In the genomic region with DNA sequence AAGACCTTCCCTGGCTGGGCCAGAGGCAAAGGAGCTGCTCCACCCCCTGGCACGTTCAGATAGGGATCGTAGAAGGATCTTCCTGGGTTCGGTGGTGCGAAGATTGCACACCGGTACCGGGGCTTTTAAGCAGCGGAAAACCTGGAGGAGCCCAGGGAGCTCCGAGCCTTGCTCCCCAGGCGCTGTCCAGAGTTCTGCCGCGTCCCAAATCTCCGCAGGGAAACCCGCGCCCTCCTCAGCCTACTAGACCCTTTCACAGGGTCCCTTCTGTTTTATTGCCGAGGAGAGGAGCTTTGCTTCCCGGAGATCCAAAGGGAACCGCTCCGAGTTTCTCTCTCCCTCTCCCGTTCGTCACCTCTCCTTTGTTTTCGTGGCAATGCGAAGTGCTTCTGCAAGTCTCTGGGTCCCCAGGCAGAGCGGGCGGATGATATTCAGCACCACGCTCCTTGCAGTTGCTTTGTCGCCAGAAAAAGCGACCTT, we compare ENCODE assay signal across 1 cellular context.
TF ChIP-seq lines count a peak whose summit lies in the region.

No MANE protein-coding gene starts in this region.

TF ChIP-seq in liver, 16 proteins besides CTCF, POLR2A, EP300 and RAD21 (continued from another document):
- TF ChIP-seq, protein P1, sequence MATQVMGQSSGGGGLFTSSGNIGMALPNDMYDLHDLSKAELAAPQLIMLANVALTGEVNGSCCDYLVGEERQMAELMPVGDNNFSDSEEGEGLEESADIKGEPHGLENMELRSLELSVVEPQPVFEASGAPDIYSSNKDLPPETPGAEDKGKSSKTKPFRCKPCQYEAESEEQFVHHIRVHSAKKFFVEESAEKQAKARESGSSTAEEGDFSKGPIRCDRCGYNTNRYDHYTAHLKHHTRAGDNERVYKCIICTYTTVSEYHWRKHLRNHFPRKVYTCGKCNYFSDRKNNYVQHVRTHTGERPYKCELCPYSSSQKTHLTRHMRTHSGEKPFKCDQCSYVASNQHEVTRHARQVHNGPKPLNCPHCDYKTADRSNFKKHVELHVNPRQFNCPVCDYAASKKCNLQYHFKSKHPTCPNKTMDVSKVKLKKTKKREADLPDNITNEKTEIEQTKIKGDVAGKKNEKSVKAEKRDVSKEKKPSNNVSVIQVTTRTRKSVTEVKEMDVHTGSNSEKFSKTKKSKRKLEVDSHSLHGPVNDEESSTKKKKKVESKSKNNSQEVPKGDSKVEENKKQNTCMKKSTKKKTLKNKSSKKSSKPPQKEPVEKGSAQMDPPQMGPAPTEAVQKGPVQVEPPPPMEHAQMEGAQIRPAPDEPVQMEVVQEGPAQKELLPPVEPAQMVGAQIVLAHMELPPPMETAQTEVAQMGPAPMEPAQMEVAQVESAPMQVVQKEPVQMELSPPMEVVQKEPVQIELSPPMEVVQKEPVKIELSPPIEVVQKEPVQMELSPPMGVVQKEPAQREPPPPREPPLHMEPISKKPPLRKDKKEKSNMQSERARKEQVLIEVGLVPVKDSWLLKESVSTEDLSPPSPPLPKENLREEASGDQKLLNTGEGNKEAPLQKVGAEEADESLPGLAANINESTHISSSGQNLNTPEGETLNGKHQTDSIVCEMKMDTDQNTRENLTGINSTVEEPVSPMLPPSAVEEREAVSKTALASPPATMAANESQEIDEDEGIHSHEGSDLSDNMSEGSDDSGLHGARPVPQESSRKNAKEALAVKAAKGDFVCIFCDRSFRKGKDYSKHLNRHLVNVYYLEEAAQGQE (IDR thresholded peaks at IDR 0.05), result peak; percentile 94
